ENCODE assay signal across 26 cellular contexts in the genomic region with DNA sequence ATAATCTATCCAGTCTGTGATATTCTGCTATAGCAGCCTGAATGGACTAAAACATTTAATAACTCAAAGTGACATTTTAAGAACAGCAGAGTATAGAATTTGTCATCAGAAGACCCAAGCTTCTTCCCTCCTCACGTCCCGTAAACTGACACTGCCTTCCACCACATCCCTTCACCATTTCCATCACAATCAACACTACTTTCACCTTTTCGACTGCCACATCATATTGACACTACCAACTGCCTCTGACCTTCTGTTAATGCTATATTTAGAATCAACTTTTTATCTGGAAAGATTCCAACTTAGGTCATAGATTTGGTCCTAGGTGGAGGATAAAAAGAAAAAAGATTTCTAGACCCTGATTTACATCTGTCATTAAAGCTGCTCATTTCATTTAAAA. TPM values are rescaled to one million over a fixed set of nuclear protein-coding genes. Genes with fewer than 3 reads are reported as not detected.
A peak's percentile ranks its signal among the peaks of the same experiment; 100 is the strongest.
DNase-seq lines count a peak whose midpoint lies in the region; ATAC-seq and TF ChIP-seq lines count a peak whose summit lies in the region.
"Had no signal": no experiment of that assay in that cellular context is flagged by ENCODE, and none has a peak within 500 bp of the region (broad histone marks: within the 10 kb centered on the region; RNA-seq: fewer than 3 reads in every experiment).

No MANE protein-coding gene starts in this region.

- CTCF ChIA-PET in Calu3 (lab: Charles Lee): no interaction called here
- CTCF ChIA-PET in activated CD8-positive, alpha-beta memory T cell treated with anti-CD3 and anti-CD28 coated beads, Interleukin-2, amount 10 ng/mL, durations not matched to agents 7 days and 5 days (lab: Charles Lee): no interaction called here

- H3K4me3 ChIP-seq in mucosa of descending colon: no peak overlapping the region
- H3K4me3 ChIP-seq: BLaER1 treated with 17β-estradiol and CSF1 and Interleukin-3, amounts not matched to agents 10 nM and 100 nM; GM23248 had no signal

- intact Hi-C loops in Calu3 (cut with micrococcal nuclease; ENCODE audit: unreplicated experiment) (no loop called here), mucosa of descending colon (cut with DNase I, micrococcal nuclease) (no loop called here)

- H3K36me3 ChIP-seq in mucosa of descending colon (ENCODE audit: low read depth): no peaks in the 10 kb centered on the region
- H3K36me3 ChIP-seq: BLaER1 treated with 17β-estradiol and CSF1 and Interleukin-3, amounts not matched to agents 10 nM and 100 nM had no signal

- peak overlapping the region; percentile 77 for H3K27ac Mint-ChIP-seq in Calu3 (ENCODE audit: unreplicated experiment)
- H3K27ac Mint-ChIP-seq in activated T-helper 17 cell treated with anti-CD3 and anti-CD28 coated beads, Interleukin-2, amount 50 U/mL, for 72 hours: no peak overlapping the region
- no peak overlapping the region for H3K27ac Mint-ChIP-seq in activated CD8-positive, alpha-beta memory T cell treated with anti-CD3 and anti-CD28 coated beads, Interleukin-2, amount 10 ng/mL, durations not matched to agents 7 days and 5 days
- H3K27ac Mint-ChIP-seq: CD4-positive, alpha-beta T cell had no signal

- H3K4me1 ChIP-seq in mucosa of descending colon (ENCODE audit: low read depth): peaks cover 11% of the 10 kb centered on the region

- no peak for TF ChIP-seq CTCF in Calu3 (IDR thresholded peaks at IDR 0.05; ENCODE audit: unreplicated experiment)
- TF ChIP-seq CTCF in mucosa of descending colon (IDR thresholded peaks at IDR 0.05): no peak

- H3K36me3 Mint-ChIP-seq in Calu3 (ENCODE audit: insufficient read depth, unreplicated experiment): peaks cover 12% of the 10 kb centered on the region
- no peaks in the 10 kb centered on the region for H3K36me3 Mint-ChIP-seq in activated T-helper 17 cell treated with anti-CD3 and anti-CD28 coated beads, Interleukin-2, amount 50 U/mL, for 72 hours (ENCODE audit: low read depth)
- H3K36me3 Mint-ChIP-seq in activated CD8-positive, alpha-beta memory T cell treated with anti-CD3 and anti-CD28 coated beads, Interleukin-2, amount 10 ng/mL, durations not matched to agents 7 days and 5 days: no peaks in the 10 kb centered on the region

- H3K9me3 ChIP-seq in mucosa of descending colon: no peaks in the 10 kb centered on the region
- H3K9me3 ChIP-seq: BLaER1 treated with 17β-estradiol and CSF1 and Interleukin-3, amounts not matched to agents 10 nM and 100 nM had no signal

- H3K9me3 Mint-ChIP-seq in Calu3 (ENCODE audit: low read depth, unreplicated experiment): peaks cover 3% of the 10 kb centered on the region
- H3K9me3 Mint-ChIP-seq in activated T-helper 17 cell treated with anti-CD3 and anti-CD28 coated beads, Interleukin-2, amount 50 U/mL, for 72 hours: no peaks in the 10 kb centered on the region
- H3K9me3 Mint-ChIP-seq in activated CD8-positive, alpha-beta memory T cell treated with anti-CD3 and anti-CD28 coated beads, Interleukin-2, amount 10 ng/mL, durations not matched to agents 7 days and 5 days (ENCODE audit: low read depth): no peaks in the 10 kb centered on the region
- H3K9me3 Mint-ChIP-seq: CD4-positive, alpha-beta T cell had no signal

- H3K4me3 Mint-ChIP-seq in Calu3 (ENCODE audit: low read depth, unreplicated experiment): no peak overlapping the region
- H3K4me3 Mint-ChIP-seq in activated T-helper 17 cell treated with anti-CD3 and anti-CD28 coated beads, Interleukin-2, amount 50 U/mL, for 72 hours: no peak overlapping the region
- H3K4me3 Mint-ChIP-seq in activated CD8-positive, alpha-beta memory T cell treated with anti-CD3 and anti-CD28 coated beads, Interleukin-2, amount 10 ng/mL, durations not matched to agents 7 days and 5 days: no peak overlapping the region
- H3K4me3 Mint-ChIP-seq: CD4-positive, alpha-beta T cell had no signal

- H3K27me3 Mint-ChIP-seq in Calu3 (ENCODE audit: unreplicated experiment): no peaks in the 10 kb centered on the region
- H3K27me3 Mint-ChIP-seq in activated T-helper 17 cell treated with anti-CD3 and anti-CD28 coated beads, Interleukin-2, amount 50 U/mL, for 72 hours: peaks cover 16% of the 10 kb centered on the region
- peaks cover 12% of the 10 kb centered on the region for H3K27me3 Mint-ChIP-seq in activated CD8-positive, alpha-beta memory T cell treated with anti-CD3 and anti-CD28 coated beads, Interleukin-2, amount 10 ng/mL, durations not matched to agents 7 days and 5 days

- ATAC-seq in activated T-helper 17 cell treated with anti-CD3 and anti-CD28 coated beads, Interleukin-2, amount 50 U/mL, for 72 hours (replicated peaks): peak; percentile 16
- peak; percentile 17 for ATAC-seq in mucosa of descending colon
- no peak for ATAC-seq in activated CD8-positive, alpha-beta memory T cell treated with anti-CD3 and anti-CD28 coated beads, Interleukin-2, amount 10 ng/mL, durations not matched to agents 7 days and 5 days
- ATAC-seq: HepG2, PC-3, Right ventricle myocardium inferior had no signal

- DNase-seq in SHP77 treated with DMSO at 0.1 percent for 48 hours (lab: John Stamatoyannopoulos, UW) (peak; percentile 33), SHP77 (lab: John Stamatoyannopoulos, UW) (no peak), Calu3 (no peak), mucosa of descending colon (no peak), foreskin melanocyte (no peak)
- no peak for DNase-seq in activated CD8-positive, alpha-beta memory T cell treated with anti-CD3 and anti-CD28 coated beads, Interleukin-2, amount 50 U/mL, for 4 hours
- no peak for DNase-seq in activated CD8-positive, alpha-beta memory T cell treated with anti-CD3 and anti-CD28 coated beads, Interleukin-2, amount 10 ng/mL, durations not matched to agents 7 days and 5 days
- DNase-seq: CD4-positive, alpha-beta T cell; DND-41; GM23248; H7; Karpas-422; NCI-H1092 treated with DMSO at 0.1 percent for 48 hours; NCI-H1436; NCI-H187; NCI-H2081 treated with DMSO at 0.1 percent for 48 hours; NCI-H2171; NCI-H226; NCI-H510A; PC-3 had no signal

- H3K4me1 Mint-ChIP-seq in Calu3 (ENCODE audit: low read depth, unreplicated experiment): peaks cover 14% of the 10 kb centered on the region
- no peaks in the 10 kb centered on the region for H3K4me1 Mint-ChIP-seq in activated T-helper 17 cell treated with anti-CD3 and anti-CD28 coated beads, Interleukin-2, amount 50 U/mL, for 72 hours
- H3K4me1 Mint-ChIP-seq in activated CD8-positive, alpha-beta memory T cell treated with anti-CD3 and anti-CD28 coated beads, Interleukin-2, amount 10 ng/mL, durations not matched to agents 7 days and 5 days: peaks cover 5% of the 10 kb centered on the region

- BruUV-seq in Calu3 (replicated peaks; lab: Mats Ljungman, UMichigan): no TSS peak

RNA-seq across cellular contexts. Expression of a gene that starts 39.6 kb away (rescaled TPM):
- total RNA-seq in Calu3 (2022) (not detected in 2 replicates), mucosa of descending colon (under 1 TPM in 1 of 3 donors, not detected in 2; 0.52 TPM)
- not detected for total RNA-seq in activated T-helper 17 cell treated with anti-CD3 and anti-CD28 coated beads, Interleukin-2, amount 50 U/mL, for 72 hours
- not detected for total RNA-seq in activated CD8-positive, alpha-beta memory T cell treated with anti-CD3 and anti-CD28 coated beads, Interleukin-2, amount 10 ng/mL, durations not matched to agents 7 days and 5 days
- total RNA-seq: CD4-positive, alpha-beta T cell; GM23248; H7; HepG2; HT1080; PC-3; Right ventricle myocardium inferior; SK-MEL-5 had no signal
